In the genomic region with DNA sequence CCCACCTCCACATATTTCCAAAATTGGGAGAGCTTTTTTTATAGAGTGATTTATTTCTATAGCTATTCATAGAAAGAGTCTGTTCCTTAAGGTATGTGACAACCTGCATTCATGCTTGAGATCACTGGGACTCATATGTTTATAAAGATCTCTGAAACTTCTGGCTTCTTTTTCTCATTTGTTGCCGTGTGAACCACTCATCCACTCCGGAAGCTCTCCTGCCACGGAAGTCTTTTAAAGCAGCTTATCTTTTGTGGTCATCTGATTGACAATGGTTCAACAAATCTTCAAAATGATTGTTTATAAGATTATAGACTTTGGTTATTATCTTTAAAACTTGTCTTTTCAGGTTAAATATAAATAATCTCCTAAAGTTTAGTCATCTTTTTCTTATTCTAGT, we compare ENCODE assay signal across 20 cellular contexts.
DNase-seq lines count a peak whose midpoint lies in the region; ATAC-seq, FAIRE-seq and TF ChIP-seq lines count a peak whose summit lies in the region.
"Had no signal": no experiment of that assay in that cellular context is flagged by ENCODE, and none has a peak within 500 bp of the region (broad histone marks: within the 10 kb centered on the region; RNA-seq: fewer than 3 reads in every experiment).

No MANE protein-coding gene starts in this region.

- SMC1A ChIA-PET in GM12878 (lab: Charles Lee; ENCODE audit: uncharacterized antibody, unreplicated experiment) = interaction anchor here (1.2 kb wide), 1 partner anchor 31 kb away, joined by 3 read pairs; no protein-coding TSS in a partner anchor

- no peak overlapping the region; the same call in 1 of the 2 replicates for H3K4me2 ChIP-seq in OCI-LY7 (ENCODE audit: low read length)
- H3K4me2 ChIP-seq in GM12878 (ENCODE audit: control insufficient read depth, insufficient read depth) = no peak overlapping the region

- no peak for FAIRE-seq in GM12878 (lab: Jason Lieb, UNC)
- FAIRE-seq: GM18507, K562 had no signal

- BruUV-seq in OCI-LY7 (replicated peaks; lab: Mats Ljungman, UMichigan) = no TSS peak
- BruUV-seq in GM12878 (replicated peaks; lab: Mats Ljungman, UMichigan) = no TSS peak

- H3K9ac ChIP-seq in GM12878 (ENCODE audit: control insufficient read depth, insufficient read depth, low read length) = no peak overlapping the region
- H3K9ac ChIP-seq: GM23248 had no signal

- no peaks in the 10 kb centered on the region for H3K9me3 Mint-ChIP-seq in CD4-positive, alpha-beta T cell
- peaks cover 3% of the 10 kb centered on the region for H3K9me3 Mint-ChIP-seq in stimulated activated effector memory CD8-positive, alpha-beta T cell treated with anti-CD3 and anti-CD28 coated beads, Interleukin-12 subunit alpha, Interleukin-12 subunit beta, amount 100 ng/mL, for 72 hours

- peaks cover 24% of the 10 kb centered on the region for H3K4me1 Mint-ChIP-seq in CD4-positive, alpha-beta T cell (ENCODE audit: low read depth)
- H3K4me1 Mint-ChIP-seq in stimulated activated effector memory CD8-positive, alpha-beta T cell treated with anti-CD3 and anti-CD28 coated beads, Interleukin-12 subunit alpha, Interleukin-12 subunit beta, amount 100 ng/mL, for 72 hours = no peaks in the 10 kb centered on the region
- H3K4me1 Mint-ChIP-seq: CD8-positive, alpha-beta memory T cell had no signal

- no peaks in the 10 kb centered on the region for H3K27me3 ChIP-seq in CD4-positive, alpha-beta T cell (ENCODE audit: control insufficient read depth, insufficient read depth, low read length)
- no peaks in the 10 kb centered on the region for H3K27me3 ChIP-seq in GM12878 (replicated peaks in 1 of 2; ENCODE audit: control insufficient read depth in 2 of 2, insufficient read depth in 2 of 2, low read length in 1 of 2)
- H3K27me3 ChIP-seq: MG63 had no signal

- H4K20me1 ChIP-seq in OCI-LY7 (ENCODE audit: insufficient read depth, low read length) (no peaks in the 10 kb centered on the region), GM12878 (ENCODE audit: control insufficient read depth, insufficient read depth) (no peaks in the 10 kb centered on the region)

- in situ Hi-C loops in GM12878 (cut with MboI) = no loop called here

- no peaks in the 10 kb centered on the region for H3K36me3 Mint-ChIP-seq in CD4-positive, alpha-beta T cell (ENCODE audit: low read depth)
- no peaks in the 10 kb centered on the region for H3K36me3 Mint-ChIP-seq in stimulated activated effector memory CD8-positive, alpha-beta T cell treated with anti-CD3 and anti-CD28 coated beads, Interleukin-12 subunit alpha, Interleukin-12 subunit beta, amount 100 ng/mL, for 72 hours
- H3K36me3 Mint-ChIP-seq: CD8-positive, alpha-beta memory T cell had no signal

- RAD21 ChIA-PET in GM12878 (lab: Charles Lee; ENCODE audit: unreplicated experiment) = no interaction called here

- no peak for TF ChIP-seq CTCF in CD4-positive, alpha-beta T cell (IDR thresholded peaks at IDR 0.05)
- no peak for TF ChIP-seq CTCF in OCI-LY7 (conservative IDR thresholded peaks at IDR 0.05; ENCODE audit: low read length)
- TF ChIP-seq CTCF in GM12878 (IDR thresholded peaks at IDR 0.05 in 2 of 3, conservative IDR thresholded peaks at IDR 0.05 in 1 of 3; ENCODE audit: control insufficient read depth in 2 of 3, extremely low read depth in 1 of 3, insufficient read depth in 1 of 3, low read depth in 3 of 3, low read length in 3 of 3) = no peak

- H3K9me2 ChIP-seq in OCI-LY7 (ENCODE audit: insufficient read depth, low read length) = no peaks in the 10 kb centered on the region

- H3K4me1 ChIP-seq in OCI-LY7 (ENCODE audit: insufficient read depth, low read length, poor library complexity, severe bottlenecking) = no peaks in the 10 kb centered on the region
- H3K4me1 ChIP-seq in GM12878 (ENCODE audit: control insufficient read depth, insufficient read depth, low read length) = no peaks in the 10 kb centered on the region

- WGBS in GM12878 (ENCODE audit: insufficient coverage, insufficient replicate concordance, low lambda C conversion rate, missing lambda C conversion rate) = 39% methylated on average over 3 of the region's 3 CpGs

- no peak for TF ChIP-seq EP300 in GM12878 (IDR thresholded peaks at IDR 0.05; ENCODE audit: borderline replicate concordance in 1 of 2, control insufficient read depth in 1 of 2, low read depth in 2 of 2, low read length in 2 of 2)

- peak; percentile 26 for ATAC-seq in CD4-positive, alpha-beta T cell (ENCODE audit: poor library complexity)
- peak; percentile 47 for ATAC-seq in GM18511 (IDR thresholded peaks at IDR 0.05; ENCODE audit: unreplicated experiment)
- ATAC-seq in GM12878 = peak; percentile 38; the same call in 1 of the 3 replicates
- no peak for ATAC-seq in GM21360 (IDR thresholded peaks at IDR 0.05; ENCODE audit: unreplicated experiment)
- no peak for ATAC-seq in stimulated activated effector memory CD8-positive, alpha-beta T cell treated with anti-CD3 and anti-CD28 coated beads, Interleukin-12 subunit alpha, Interleukin-12 subunit beta, amount 100 ng/mL, for 72 hours
- ATAC-seq: K562, Panc1 had no signal

- no peaks in the 10 kb centered on the region for H3K36me3 ChIP-seq in OCI-LY7 (ENCODE audit: insufficient read depth, low read length)
- H3K36me3 ChIP-seq in GM12878 (ENCODE audit: control insufficient read depth in 2 of 2, insufficient read depth in 2 of 2, low read length in 1 of 2) = no peaks in the 10 kb centered on the region
- H3K36me3 ChIP-seq: MG63 had no signal

- DNase-seq in CD4-positive, alpha-beta T cell = no peak
- DNase-seq in OCI-LY7 (ENCODE audit: low spot score) = no peak
- DNase-seq in GM12878 (ENCODE audit: low read depth, low spot score) = no peak
- DNase-seq in dermis blood vessel endothelial cell = no peak
- DNase-seq in activated T-cell treated with anti-CD3 and anti-CD28 coated beads, Interleukin-2, amount 50 U/mL, for 1 hour = no peak
- no peak for DNase-seq in stimulated activated effector memory CD8-positive, alpha-beta T cell treated with anti-CD3 and anti-CD28 coated beads, Interleukin-12 subunit alpha, Interleukin-12 subunit beta, amount 100 ng/mL, for 72 hours (ENCODE audit: low spot score in 2 of 2)
- DNase-seq: ACHN; CD8-positive, alpha-beta memory T cell; DMS 273 treated with DMSO at 0.1 percent for 48 hours; GM23248; MG63; NCI-H1092 treated with DMSO at 0.1 percent for 48 hours; NCI-H1694; NCI-H446; SHP77 had no signal

- no peaks in the 10 kb centered on the region for H3K27me3 Mint-ChIP-seq in CD4-positive, alpha-beta T cell
- H3K27me3 Mint-ChIP-seq: CD8-positive, alpha-beta memory T cell had no signal

- POLR2A ChIA-PET in CD4-positive, alpha-beta T cell (lab: Charles Lee) = no interaction called here
- POLR2A ChIA-PET in OCI-LY7 (lab: Charles Lee) (interaction anchor here (0.7 to 2.3 kb wide), 7 partner anchors 9 to 93 kb away, joined by 3 to 13 read pairs (median 4); no protein-coding TSS in a partner anchor), GM12878 (lab: Charles Lee) (no interaction called here)

- H3K27ac Mint-ChIP-seq in CD4-positive, alpha-beta T cell = peak overlapping the region; percentile 63
- H3K27ac Mint-ChIP-seq in stimulated activated effector memory CD8-positive, alpha-beta T cell treated with anti-CD3 and anti-CD28 coated beads, Interleukin-12 subunit alpha, Interleukin-12 subunit beta, amount 100 ng/mL, for 72 hours = no peak overlapping the region
- H3K27ac Mint-ChIP-seq: CD8-positive, alpha-beta memory T cell had no signal

- TF ChIP-seq POLR2A in GM12878 (IDR thresholded peaks at IDR 0.05; ENCODE audit: low read depth, low read length) = no peak

- H3K9me3 ChIP-seq in CD4-positive, alpha-beta T cell (ENCODE audit: control insufficient read depth, low read length) = no peaks in the 10 kb centered on the region
- H3K9me3 ChIP-seq in OCI-LY7 (ENCODE audit: low read length) = no peaks in the 10 kb centered on the region
- H3K9me3 ChIP-seq in GM12878 (replicated peaks; ENCODE audit: control insufficient read depth, insufficient read depth, low read length) = no peaks in the 10 kb centered on the region
- H3K9me3 ChIP-seq: MG63 had no signal

- H3K79me2 ChIP-seq in OCI-LY7 (ENCODE audit: insufficient read depth, low read depth, low read length) (no peaks in the 10 kb centered on the region), GM12878 (ENCODE audit: control insufficient read depth, insufficient read depth, low read length) (no peaks in the 10 kb centered on the region)

- H3K4me3 ChIP-seq in OCI-LY7 (ENCODE audit: low read depth, low read length, poor library complexity, severe bottlenecking) = no peak overlapping the region
- no peak overlapping the region for H3K4me3 ChIP-seq in GM12878
- H3K4me3 ChIP-seq: GM23248, K562, MG63 had no signal

- peak overlapping the region; percentile 52 for H2AFZ ChIP-seq in OCI-LY7 (ENCODE audit: low read length)
- no peak overlapping the region for H2AFZ ChIP-seq in GM12878 (ENCODE audit: control insufficient read depth, low read depth, low read length)
- H2AFZ ChIP-seq: GM23248 had no signal

- no peak overlapping the region for H3K27ac ChIP-seq in CD4-positive, alpha-beta T cell (ENCODE audit: low read depth, low read length)
- H3K27ac ChIP-seq in OCI-LY7 (ENCODE audit: low read depth, low read length, poor library complexity, severe bottlenecking) (no peak overlapping the region), GM12878 (ENCODE audit: control insufficient read depth, insufficient read depth) (no peak overlapping the region)
- H3K27ac ChIP-seq: GM23248 had no signal

- intact Hi-C loops in CD4-positive, alpha-beta T cell (cut with DNase I, micrococcal nuclease) = no loop called here
- intact Hi-C loops in OCI-LY7 (cut with micrococcal nuclease; ENCODE audit: unreplicated experiment) (no loop called here), GM12878 (cut with micrococcal nuclease; ENCODE audit: unreplicated experiment) (no loop called here)

- CTCF ChIA-PET in CD4-positive, alpha-beta T cell (lab: Charles Lee) = no interaction called here
- CTCF ChIA-PET in OCI-LY7 (lab: Charles Lee; ENCODE audit: unreplicated experiment) (interaction anchor here (0.9 kb wide), 1 partner anchor 44 kb away, joined by 3 read pairs; no protein-coding TSS in a partner anchor), GM12878 (lab: Yijun Ruan, JAX) (no interaction called here)

- H3K4me3 Mint-ChIP-seq in CD4-positive, alpha-beta T cell = peak overlapping the region; percentile 25
- H3K4me3 Mint-ChIP-seq in stimulated activated effector memory CD8-positive, alpha-beta T cell treated with anti-CD3 and anti-CD28 coated beads, Interleukin-12 subunit alpha, Interleukin-12 subunit beta, amount 100 ng/mL, for 72 hours = no peak overlapping the region
- H3K4me3 Mint-ChIP-seq: CD8-positive, alpha-beta memory T cell had no signal

- TF ChIP-seq RAD21 in GM12878 (IDR thresholded peaks at IDR 0.05; ENCODE audit: insufficient read depth, low read depth, low read length) = no peak

TF ChIP-seq in GM12878, 131 proteins besides CTCF, POLR2A, EP300 and RAD21 (continues in another document):
- TF ChIP-seq ASH2L (IDR thresholded peaks at IDR 0.05; ENCODE audit: borderline replicate concordance, low read depth) (no peak), PAX8 (IDR thresholded peaks at IDR 0.05) (no peak)

Comparison
In these comparisons a context has a peak if more than half of its experiments do, and no peak if none do; other contexts are left out.
1. ATAC-seq: peak in CD4-positive, alpha-beta T cell (single experiment), GM18511 (single experiment) and GM12878 (single experiment); none in GM21360 (single experiment) and stimulated activated effector memory CD8-positive, alpha-beta T cell treated with anti-CD3 and anti-CD28 coated beads, Interleukin-12 subunit alpha, Interleukin-12 subunit beta, amount 100 ng/mL, for 72 hours (single experiment).